8 cellular contexts compared by ENCODE assay signal in the genomic region with DNA sequence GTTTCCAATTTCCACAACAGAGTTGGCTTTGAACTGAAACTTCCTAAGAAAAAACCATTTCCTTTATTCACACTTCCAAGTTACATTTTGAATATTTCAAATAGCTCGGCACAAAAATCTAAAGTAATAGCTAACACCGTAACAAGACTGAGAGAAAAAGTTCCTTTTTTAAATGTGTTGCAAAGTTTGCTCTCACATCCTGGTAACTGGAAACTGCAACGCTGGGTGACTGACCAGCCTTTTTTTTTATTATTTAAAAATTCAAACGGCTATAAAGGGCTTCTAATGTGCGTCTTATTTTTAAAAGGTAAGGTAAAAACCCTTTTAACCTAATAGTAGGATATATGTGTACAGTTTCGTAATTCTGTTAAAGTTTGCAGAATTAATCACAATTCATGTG. TPM values are rescaled to one million over a fixed set of nuclear protein-coding genes. Genes with fewer than 3 reads are reported as not detected.
A peak's percentile ranks its signal among the peaks of the same experiment; 100 is the strongest.
DNase-seq lines count a peak whose midpoint lies in the region; ATAC-seq and TF ChIP-seq lines count a peak whose summit lies in the region.

No MANE protein-coding gene starts in this region.

- no peak overlapping the region for H2AK5ac ChIP-seq in IMR-90 (ENCODE audit: low read depth, low read length)

- peak overlapping the region; percentile 95 for H2BK5ac ChIP-seq in IMR-90 (ENCODE audit: low read depth, low read length, poor library complexity, severe bottlenecking)

- no peak overlapping the region for H2AK9ac ChIP-seq in IMR-90 (replicated peaks; ENCODE audit: low read depth, low read length, poor library complexity)

- peak overlapping the region; percentile 97; the same call in 1 of the 2 replicates for H3K9ac ChIP-seq in IMR-90 (ENCODE audit: low read depth, low read length)
- H3K9ac ChIP-seq in mucosa of rectum (ENCODE audit: low read depth in 1 of 2, low read length in 2 of 2), result peak overlapping the region; percentile 74 to 96

- no peak overlapping the region for H2BK15ac ChIP-seq in IMR-90 (ENCODE audit: low read depth, low read length)

- no peak overlapping the region for H2BK20ac ChIP-seq in IMR-90 (ENCODE audit: low read depth, low read length)

- TF ChIP-seq CTCF in AG04450 (IDR thresholded peaks at IDR 0.05; ENCODE audit: low read depth, low read length), result no peak
- no peak for TF ChIP-seq CTCF in IMR-90 (conservative IDR thresholded peaks at IDR 0.05; ENCODE audit: low read depth, low read length)
- TF ChIP-seq CTCF in breast epithelium (IDR thresholded peaks at IDR 0.05), result no peak

- H3K27me3 ChIP-seq in AG04450 (ENCODE audit: control insufficient read depth, insufficient read depth, low read length) (no peaks in the 10 kb centered on the region), IMR-90 (ENCODE audit: control insufficient read depth, insufficient read depth, low read length) (no peaks in the 10 kb centered on the region), breast epithelium (no peaks in the 10 kb centered on the region), mucosa of rectum (ENCODE audit: control insufficient read depth in 2 of 2, insufficient read depth in 2 of 2, low read length in 2 of 2) (no peaks in the 10 kb centered on the region)

- no TSS peak for BruUV-seq in IMR-90 (replicated peaks; lab: Mats Ljungman, UMichigan)

- intact Hi-C loops in IMR-90 (cut with micrococcal nuclease), result loop anchor here (1.0 kb wide), 1 partner anchor 65 kb away; a partner anchor contains a TSS
- intact Hi-C loops in breast epithelium (cut with DNase I; ENCODE audit: low total_unique reads), result no loop called here

- H3K4me2 ChIP-seq in IMR-90 (ENCODE audit: low read depth, low read length), result peak overlapping the region; percentile 95; the same call in 1 of the 2 replicates

- in situ Hi-C loops in IMR-90 (cut with MboI; ENCODE audit: low sequenced_read_pairs), result loop anchor here (5.0 kb wide), 1 partner anchor 121 kb away; no protein-coding TSS in a partner anchor
- in situ Hi-C loops in KBM-7 (cut with MboI; ENCODE audit: low pct_unique_long_range_greater_than_20kb, low sequenced_read_pairs), result no loop called here

- no peak overlapping the region for H2BK120ac ChIP-seq in IMR-90 (ENCODE audit: low read depth, low read length)

- H4K91ac ChIP-seq in IMR-90 (ENCODE audit: insufficient read depth, low read depth, low read length), result no peak overlapping the region

- POLR2A ChIA-PET in AG04450 (lab: Yijun Ruan, JAX) (interaction anchor here (1.0 to 2.7 kb wide), 5 partner anchors 10 to 150 kb away, joined by 3 to 42 read pairs (median 9); a partner anchor contains a TSS), IMR-90 (lab: Charles Lee; ENCODE audit: unreplicated experiment) (interaction anchor here (1.0 kb wide), 1 partner anchor 150 kb away, joined by 8 read pairs; a partner anchor contains a TSS)

- no peak overlapping the region for H2AFZ ChIP-seq in IMR-90 (replicated peaks; ENCODE audit: low read length, poor library complexity)

- no peak for ATAC-seq in IMR-90 (ENCODE audit: low read depth)
- no peak for ATAC-seq in GM18498 (IDR thresholded peaks at IDR 0.05; ENCODE audit: unreplicated experiment)
- no peak for ATAC-seq in GM21526 (IDR thresholded peaks at IDR 0.05; ENCODE audit: low FRiP score, unreplicated experiment)

- CTCF ChIA-PET in AG04450 (lab: Charles Lee) (interaction anchor here (1.1 to 1.6 kb wide), 3 partner anchors 17 to 118 kb away, joined by 3 to 9 read pairs (median 4); no protein-coding TSS in a partner anchor), IMR-90 (lab: Yijun Ruan, JAX) (interaction anchor here (0.6 to 1.5 kb wide), 5 partner anchors 20 to 115 kb away, joined by 3 to 6 read pairs (median 3); no protein-coding TSS in a partner anchor)

- no CpG with 5 or more reads among the region's 6 CpGs for WGBS in IMR-90 (ENCODE audit: extremely low coverage in 2 of 2, insufficient read length in 1 of 2), 2 experiments

- TF ChIP-seq POLR2A in IMR-90 (IDR thresholded peaks at IDR 0.05; ENCODE audit: low read depth, low read length), result no peak
- TF ChIP-seq POLR2A in breast epithelium (IDR thresholded peaks at IDR 0.05), result no peak

- H4K8ac ChIP-seq in IMR-90 (ENCODE audit: low read depth in 2 of 2, low read length in 2 of 2), result no peak overlapping the region

- H3K56ac ChIP-seq in IMR-90 (ENCODE audit: extremely low read depth, insufficient read depth, low read length), result peak overlapping the region; percentile 37; the same call in 1 of the 2 replicates

- peak overlapping the region; percentile 86 for H3K23ac ChIP-seq in IMR-90 (ENCODE audit: low read depth, low read length)

- no peaks in the 10 kb centered on the region; the same call in 1 of the 2 replicates for H3K9me3 ChIP-seq in AG04450 (ENCODE audit: control insufficient read depth, insufficient read depth, low read length)
- no peaks in the 10 kb centered on the region for H3K9me3 ChIP-seq in IMR-90 (ENCODE audit: control insufficient read depth, insufficient read depth, low read length)
- H3K9me3 ChIP-seq in breast epithelium, result no peaks in the 10 kb centered on the region
- H3K9me3 ChIP-seq in mucosa of rectum (ENCODE audit: control insufficient read depth in 2 of 2, low read length in 2 of 2), result no peaks in the 10 kb centered on the region

- H3K36me3 ChIP-seq in IMR-90 (ENCODE audit: control insufficient read depth, insufficient read depth, low read length) (no peaks in the 10 kb centered on the region), breast epithelium (no peaks in the 10 kb centered on the region), mucosa of rectum (ENCODE audit: control insufficient read depth in 2 of 2, insufficient read depth in 2 of 2, low read length in 2 of 2) (no peaks in the 10 kb centered on the region)

- peaks cover 50% of the 10 kb centered on the region for H4K20me1 ChIP-seq in IMR-90 (ENCODE audit: insufficient read depth, low read length)

- TF ChIP-seq RAD21 in IMR-90 (IDR thresholded peaks at IDR 0.05; ENCODE audit: low read length), result no peak

- H3K4ac ChIP-seq in IMR-90 (ENCODE audit: low read depth, low read length), result no peak overlapping the region

- no peak overlapping the region for H4K5ac ChIP-seq in IMR-90 (ENCODE audit: low read depth, low read length)

- peak overlapping the region; percentile 81 for H3K4me3 ChIP-seq in AG04450 (ENCODE audit: low read depth, low read length)
- H3K4me3 ChIP-seq in IMR-90 (ENCODE audit: insufficient read depth, low read depth, low read length), result peak overlapping the region; percentile 85
- H3K4me3 ChIP-seq in breast epithelium, result peak overlapping the region; percentile 88 to 98 (median 96)
- H3K4me3 ChIP-seq in mucosa of rectum (ENCODE audit: low read length in 2 of 2), result peak overlapping the region; percentile 83 to 84

- dilution Hi-C loops in IMR-90 (cut with HindIII; ENCODE audit: low sequenced_read_pairs, unreplicated experiment), result no loop called here

- H3K4me1 ChIP-seq in IMR-90 (ENCODE audit: control insufficient read depth, insufficient read depth, low read length), result peaks cover 10% of the 10 kb centered on the region
- H3K4me1 ChIP-seq in breast epithelium, result peaks cover 0 to 9% of the 10 kb centered on the region in 2 donors
- H3K4me1 ChIP-seq in mucosa of rectum (ENCODE audit: control insufficient read depth in 2 of 2, insufficient read depth in 2 of 2, low read length in 2 of 2), result peaks cover 10 to 14% of the 10 kb centered on the region in 2 donors

- DNase-seq in AG04450 (ENCODE audit: low read depth, low spot score) (no peak), IMR-90 (no peak), breast epithelium (ENCODE audit: low spot score in 2 of 2) (no peak), KBM-7 (no peak), HPDE6-E6E7 (ENCODE audit: extremely low spot score) (no peak)

- H3K14ac ChIP-seq in IMR-90 (replicated peaks; ENCODE audit: low read depth, low read length), result peak overlapping the region; percentile 49; the same call in 1 of the 2 replicates

- H3K9me1 ChIP-seq in IMR-90 (ENCODE audit: insufficient read depth, low read length), result peaks cover 3% of the 10 kb centered on the region

- H3K18ac ChIP-seq in IMR-90 (ENCODE audit: low read depth, low read length), result no peak overlapping the region; the same call in 1 of the 2 replicates

- peaks cover 0 to 35% of the 10 kb centered on the region in 2 experiments; a peak in 2 of 4 replicates for H3K79me1 ChIP-seq in IMR-90 (ENCODE audit: low read depth in 1 of 2, low read length in 2 of 2)

- no peak overlapping the region for H3K27ac ChIP-seq in AG04450 (ENCODE audit: low read depth, low read length)
- H3K27ac ChIP-seq in IMR-90 (ENCODE audit: insufficient read depth, low read length), result no peak overlapping the region
- H3K27ac ChIP-seq in breast epithelium, result peak overlapping the region; percentile 99 to 100
- H3K27ac ChIP-seq in mucosa of rectum (ENCODE audit: low read depth in 2 of 2, low read length in 2 of 2), result peak overlapping the region; percentile 24 to 98

TF ChIP-seq in IMR-90, 13 proteins besides CTCF, POLR2A, EP300 and RAD21 (continues in another document):
- TF ChIP-seq MAZ (IDR thresholded peaks at IDR 0.05; ENCODE audit: borderline replicate concordance, low read depth, low read length) (no peak), CEBPB (IDR thresholded peaks at IDR 0.05; ENCODE audit: low read depth, low read length) (no peak), NFE2L2 (IDR thresholded peaks at IDR 0.05; ENCODE audit: low read depth, low read length) (no peak), RCOR1 (IDR thresholded peaks at IDR 0.05; ENCODE audit: insufficient replicate concordance, low read length) (no peak), BHLHE40 (IDR thresholded peaks at IDR 0.05; ENCODE audit: low read depth, low read length) (no peak), FOS (IDR thresholded peaks at IDR 0.05; ENCODE audit: low read depth, low read length) (no peak), SMC3 (IDR thresholded peaks at IDR 0.05; ENCODE audit: low read depth, low read length) (no peak), RFX5 (IDR thresholded peaks at IDR 0.05; ENCODE audit: low read depth, low read length) (no peak), CHD1 (IDR thresholded peaks at IDR 0.05; ENCODE audit: low read depth, low read length) (no peak)
- TF ChIP-seq, protein P1, sequence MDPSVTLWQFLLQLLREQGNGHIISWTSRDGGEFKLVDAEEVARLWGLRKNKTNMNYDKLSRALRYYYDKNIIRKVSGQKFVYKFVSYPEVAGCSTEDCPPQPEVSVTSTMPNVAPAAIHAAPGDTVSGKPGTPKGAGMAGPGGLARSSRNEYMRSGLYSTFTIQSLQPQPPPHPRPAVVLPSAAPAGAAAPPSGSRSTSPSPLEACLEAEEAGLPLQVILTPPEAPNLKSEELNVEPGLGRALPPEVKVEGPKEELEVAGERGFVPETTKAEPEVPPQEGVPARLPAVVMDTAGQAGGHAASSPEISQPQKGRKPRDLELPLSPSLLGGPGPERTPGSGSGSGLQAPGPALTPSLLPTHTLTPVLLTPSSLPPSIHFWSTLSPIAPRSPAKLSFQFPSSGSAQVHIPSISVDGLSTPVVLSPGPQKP (IDR thresholded peaks at IDR 0.05; ENCODE audit: borderline replicate concordance, low read depth, low read length), result no peak

RNA-seq across cellular contexts. Expression of a gene that starts 1.7 kb away (rescaled TPM):
- polyA plus RNA-seq in AG04450 (2011; rRNA removed) (55.0 and 78.5 TPM in 2 replicates), IMR-90 (2012; rRNA removed) (20.2 and 23.7 TPM in 2 replicates)
- 31.0 and 46.1 TPM in 2 replicates for polyA minus RNA-seq in AG04450 (2011; rRNA and poly(A)+ RNA removed)
- total RNA-seq in IMR-90 (2012; rRNA removed) (49.2 and 53.1 TPM in 2 replicates), breast epithelium (10 to 100 TPM; 48.3 to 75.1 (median 57.0) TPM)
- 9.2 and 12.6 TPM in 2 replicates for polyA plus RNA-seq in IMR-90 (2012; cell fraction: cytosol; rRNA removed)
- polyA plus RNA-seq in IMR-90 (2012; cell fraction: nucleus; rRNA removed; ENCODE audit: low replicate concordance), result 7.9 and 36.5 TPM in 2 replicates

Comparison
In these comparisons a context has a peak if more than half of its experiments do, and no peak if none do; other contexts are left out.
1. H3K27ac ChIP-seq: peak in breast epithelium (2 of 2) and mucosa of rectum (2 of 2); none in AG04450 (single experiment) and IMR-90 (single experiment).
2. Peak in every context shown above with its lines, with median percentiles within 50 percentile points of each other: H3K4me3 ChIP-seq.